ENCODE assay signal across 17 cellular contexts in genomic region chr6:42113929-42114636, GRCh38. TPM values are rescaled to one million over a fixed set of nuclear protein-coding genes. Genes with fewer than 3 reads are reported as not detected.
DNase-seq lines count a peak whose midpoint lies in the region; ATAC-seq, FAIRE-seq and TF ChIP-seq lines count a peak whose summit lies in the region.
"Had no signal": no experiment of that assay in that cellular context is flagged by ENCODE, and none has a peak within 500 bp of the region (broad histone marks: within the 10 kb centered on the region; RNA-seq: fewer than 3 reads in every experiment).

No MANE protein-coding gene starts in this region.

- no peaks in the 10 kb centered on the region for H3K9me3 ChIP-seq in A549

- CTCF ChIA-PET in A549 (lab: Yijun Ruan, JAX) (interaction anchor here (0.8 to 1.5 kb wide), 4 partner anchors 10 to 100 kb away, joined by 3 read pairs; no protein-coding TSS in a partner anchor), GM10248 (lab: Yijun Ruan, JAX) (interaction anchor here (0.9 to 3.1 kb wide), 2 partner anchors 8 to 10 kb away, joined by 3 to 26 read pairs; no protein-coding TSS in a partner anchor)

- peak overlapping the region; percentile 64 to 81 for H3K27ac ChIP-seq in A549
- H3K27ac ChIP-seq: VCaP had no signal

- DNase-seq in A549 (ENCODE audit: low read depth in 1 of 2, low spot score in 1 of 2) (peak in 1 of 2 experiments; percentile 48), HT1080 (ENCODE audit: low read depth) (peak; percentile 51), astrocyte of the spinal cord (ENCODE audit: low read depth, low spot score) (peak; percentile 53), left colon (no peak), OCI-M2 (lab: John Stamatoyannopoulos, UW; ENCODE audit: unreplicated experiment) (no peak), GM10248 (ENCODE audit: extremely low spot score) (no peak), SK-N-DZ (ENCODE audit: low spot score) (no peak)
- DNase-seq: central memory CD4-positive, alpha-beta T cell; COR-L47; NK-92 treated with Interleukin-12 subunit alpha and Interleukin-12 subunit beta, amount 100 ng/mL, for 24 hours; occipital lobe; stimulated activated CD4-positive, alpha-beta T cell treated with anti-CD3 and anti-CD28 coated beads, Interleukin-12 subunit alpha, Interleukin-12 subunit beta, amount 100 ng/mL, for 4 hours had no signal

- TF ChIP-seq EP300 in A549 (IDR thresholded peaks at IDR 0.05) = no peak

- 31% methylated on average over 5 of the region's 5 CpGs for WGBS in A549 (ENCODE audit: missing lambda C conversion rate)

- H3K4me2 ChIP-seq in A549 = peak overlapping the region; percentile 73

- peak in 1 of 2 experiments; percentile 23; a peak in 1 of 6 replicates for ATAC-seq in A549
- ATAC-seq in left colon = peak; percentile 50
- ATAC-seq in HG03442 (IDR thresholded peaks at IDR 0.05; ENCODE audit: unreplicated experiment) = no peak
- ATAC-seq: SK-N-SH treated with all-trans-retinoic acid at 6 μM for 48 hours had no signal

- intact Hi-C loops in left colon (cut with DNase I, micrococcal nuclease) = no loop called here

- POLR2A ChIA-PET in A549 (lab: Yijun Ruan, JAX) = no interaction called here
- POLR2A ChIA-PET in GM10248 (lab: Yijun Ruan, JAX) = no interaction called here

- no peak overlapping the region for H3K4me3 ChIP-seq in A549
- H3K4me3 ChIP-seq in astrocyte of the spinal cord (ENCODE audit: low read depth, low read length) = no peak overlapping the region
- H3K4me3 ChIP-seq: lung had no signal

- no peak for TF ChIP-seq RAD21 in A549 (conservative IDR thresholded peaks at IDR 0.05 in 1 of 2, IDR thresholded peaks at IDR 0.05 in 1 of 2)

- TF ChIP-seq CTCF in A549 (IDR thresholded peaks at IDR 0.05) = no peak
- TF ChIP-seq CTCF in astrocyte of the spinal cord (IDR thresholded peaks at IDR 0.05; ENCODE audit: low read depth, low read length) = no peak
- TF ChIP-seq CTCF in GM10248 (IDR thresholded peaks at IDR 0.05; ENCODE audit: control extremely low read depth, extremely low read depth, low read depth, missing control alignments) = no peak

- in situ Hi-C loops in astrocyte of the spinal cord (cut with HindIII; ENCODE audit: low sequenced_read_pairs) = no loop called here

- peaks cover 34% of the 10 kb centered on the region for H3K4me1 ChIP-seq in A549

- no peak for FAIRE-seq in A549 (lab: Jason Lieb, UNC)

- TF ChIP-seq POLR2A in A549 (IDR thresholded peaks at IDR 0.05; ENCODE audit: low read length) = no peak

TF ChIP-seq in A549, 52 proteins besides CTCF, POLR2A, EP300 and RAD21:
- no peak for TF ChIP-seq PHF8 (IDR thresholded peaks at IDR 0.05; ENCODE audit: borderline replicate concordance, low read depth)
- TF ChIP-seq SMC3 (IDR thresholded peaks at IDR 0.05) = no peak
- TF ChIP-seq CHD2 (IDR thresholded peaks at IDR 0.05; ENCODE audit: low read length, partially characterized antibody) = no peak
- TF ChIP-seq JUNB (IDR thresholded peaks at IDR 0.05) = no peak
- TF ChIP-seq CBX2 (IDR thresholded peaks at IDR 0.05; ENCODE audit: borderline replicate concordance, low read depth) = no peak
- TF ChIP-seq CBX8 (IDR thresholded peaks at IDR 0.05) = no peak
- no peak for TF ChIP-seq HOXB5 (CRISPR knock-in tag; IDR thresholded peaks at IDR 0.05)
- TF ChIP-seq GATA3 (IDR thresholded peaks at IDR 0.05; ENCODE audit: borderline replicate concordance) = no peak
- TF ChIP-seq MAZ (IDR thresholded peaks at IDR 0.05; ENCODE audit: borderline replicate concordance, low read depth, low read length) = no peak
- no peak for TF ChIP-seq NPAS2 (CRISPR knock-in tag; IDR thresholded peaks at IDR 0.05; ENCODE audit: borderline replicate concordance)
- TF ChIP-seq, protein P1, sequence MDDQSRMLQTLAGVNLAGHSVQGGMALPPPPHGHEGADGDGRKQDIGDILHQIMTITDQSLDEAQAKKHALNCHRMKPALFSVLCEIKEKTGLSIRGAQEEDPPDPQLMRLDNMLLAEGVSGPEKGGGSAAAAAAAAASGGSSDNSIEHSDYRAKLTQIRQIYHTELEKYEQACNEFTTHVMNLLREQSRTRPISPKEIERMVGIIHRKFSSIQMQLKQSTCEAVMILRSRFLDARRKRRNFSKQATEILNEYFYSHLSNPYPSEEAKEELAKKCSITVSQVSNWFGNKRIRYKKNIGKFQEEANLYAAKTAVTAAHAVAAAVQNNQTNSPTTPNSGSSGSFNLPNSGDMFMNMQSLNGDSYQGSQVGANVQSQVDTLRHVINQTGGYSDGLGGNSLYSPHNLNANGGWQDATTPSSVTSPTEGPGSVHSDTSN (IDR thresholded peaks at IDR 0.05) = no peak
- no peak for TF ChIP-seq RARB (CRISPR knock-in tag; IDR thresholded peaks at IDR 0.05)
- TF ChIP-seq, protein P2, sequence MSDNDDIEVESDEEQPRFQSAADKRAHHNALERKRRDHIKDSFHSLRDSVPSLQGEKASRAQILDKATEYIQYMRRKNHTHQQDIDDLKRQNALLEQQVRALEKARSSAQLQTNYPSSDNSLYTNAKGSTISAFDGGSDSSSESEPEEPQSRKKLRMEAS (IDR thresholded peaks at IDR 0.05) = no peak
- TF ChIP-seq ESRRA (IDR thresholded peaks at IDR 0.05; ENCODE audit: borderline replicate concordance, low read length) = no peak
- no peak for TF ChIP-seq RCOR1 (IDR thresholded peaks at IDR 0.05; ENCODE audit: low read depth, low read length)

RNA-seq across cellular contexts. Expression of gene C6orf132, which starts 28.3 kb away (rescaled TPM):
- polyA plus RNA-seq in A549 (2011; rRNA removed) (0.44 and 0.66 TPM in 2 replicates), A549 (2017; fragmentation: RNase III; extraction: RNeasy Plus Mini Kit Qiagen cat#74134 plus additional on column Dnase treatment) (0.58 to 1.1 TPM (median 0.96 TPM) in 3 replicates)
- polyA plus RNA-seq in A549 (2012; cell fraction: cytosol; rRNA removed) = 0.71 and 1.1 TPM in 2 replicates
- polyA plus RNA-seq in A549 (2012; cell fraction: nucleus; rRNA removed) = 0.40 and 0.69 TPM in 2 replicates
- polyA minus RNA-seq in A549 (2011; rRNA and poly(A)+ RNA removed) = 1.1 and 1.3 TPM in 2 replicates
- total RNA-seq in HT1080 (2014; rRNA removed; shearing (Covaris generic)) = not detected in 2 replicates
- polyA plus RNA-seq in HT1080 (2015; cell fraction: cytosol; rRNA removed) = not detected in 2 replicates
- not detected in 2 replicates for polyA plus RNA-seq in HT1080 (2015; cell fraction: nucleus; rRNA removed)
- total RNA-seq in left colon = 10 to 100 TPM; 49.7 to 66.2 TPM
- 0.71 and 1.4 TPM in 2 replicates for polyA plus RNA-seq in SK-N-DZ (2014; cell fraction: cytosol; rRNA removed)
- 0.06 and 0.12 TPM in 2 replicates for polyA plus RNA-seq in SK-N-DZ (2014; cell fraction: nucleus; rRNA removed)
- total RNA-seq: occipital lobe had no signal
- polyA plus RNA-seq: IgD-negative memory B cell had no signal

RNA-seq across cellular contexts. Expression of gene GUCA1A, which starts 59.1 kb away (rescaled TPM):
- polyA plus RNA-seq in A549 (2011; rRNA removed) (not detected in 2 replicates), A549 (2017; fragmentation: RNase III; extraction: RNeasy Plus Mini Kit Qiagen cat#74134 plus additional on column Dnase treatment) (not detected in 3 replicates)
- not detected in 2 replicates for polyA plus RNA-seq in A549 (2012; cell fraction: cytosol; rRNA removed)
- not detected in 2 replicates for polyA plus RNA-seq in A549 (2012; cell fraction: nucleus; rRNA removed)
- polyA minus RNA-seq in A549 (2011; rRNA and poly(A)+ RNA removed) = not detected in 2 replicates
- total RNA-seq in HT1080 (2014; rRNA removed; shearing (Covaris generic)) = not detected in 2 replicates
- polyA plus RNA-seq in HT1080 (2015; cell fraction: cytosol; rRNA removed) = not detected in 2 replicates
- polyA plus RNA-seq in HT1080 (2015; cell fraction: nucleus; rRNA removed) = not detected in 2 replicates
- total RNA-seq in left colon = not detected
- 1.2 and 1.6 TPM in 2 replicates for polyA plus RNA-seq in SK-N-DZ (2014; cell fraction: cytosol; rRNA removed)
- 0.47 and 2.2 TPM in 2 replicates for polyA plus RNA-seq in SK-N-DZ (2014; cell fraction: nucleus; rRNA removed)
- total RNA-seq: lung had no signal
- polyA plus RNA-seq: IgD-negative memory B cell had no signal

Comparison
In these comparisons a context has a peak if more than half of its experiments do, and no peak if none do; other contexts are left out.
1. DNase-seq: peak in HT1080 (single experiment) and astrocyte of the spinal cord (single experiment); none in left colon (0 of 2), OCI-M2 (single experiment), GM10248 (single experiment) and SK-N-DZ (single experiment).
2. RNA of gene C6orf132, which starts 28.3 kb away (total RNA-seq): 49.7 to 66.2 TPM in left colon; not detected in HT1080; every median in the first group is over 10 times any median in the second.